8 cellular contexts compared by ENCODE assay signal in the genomic region with DNA sequence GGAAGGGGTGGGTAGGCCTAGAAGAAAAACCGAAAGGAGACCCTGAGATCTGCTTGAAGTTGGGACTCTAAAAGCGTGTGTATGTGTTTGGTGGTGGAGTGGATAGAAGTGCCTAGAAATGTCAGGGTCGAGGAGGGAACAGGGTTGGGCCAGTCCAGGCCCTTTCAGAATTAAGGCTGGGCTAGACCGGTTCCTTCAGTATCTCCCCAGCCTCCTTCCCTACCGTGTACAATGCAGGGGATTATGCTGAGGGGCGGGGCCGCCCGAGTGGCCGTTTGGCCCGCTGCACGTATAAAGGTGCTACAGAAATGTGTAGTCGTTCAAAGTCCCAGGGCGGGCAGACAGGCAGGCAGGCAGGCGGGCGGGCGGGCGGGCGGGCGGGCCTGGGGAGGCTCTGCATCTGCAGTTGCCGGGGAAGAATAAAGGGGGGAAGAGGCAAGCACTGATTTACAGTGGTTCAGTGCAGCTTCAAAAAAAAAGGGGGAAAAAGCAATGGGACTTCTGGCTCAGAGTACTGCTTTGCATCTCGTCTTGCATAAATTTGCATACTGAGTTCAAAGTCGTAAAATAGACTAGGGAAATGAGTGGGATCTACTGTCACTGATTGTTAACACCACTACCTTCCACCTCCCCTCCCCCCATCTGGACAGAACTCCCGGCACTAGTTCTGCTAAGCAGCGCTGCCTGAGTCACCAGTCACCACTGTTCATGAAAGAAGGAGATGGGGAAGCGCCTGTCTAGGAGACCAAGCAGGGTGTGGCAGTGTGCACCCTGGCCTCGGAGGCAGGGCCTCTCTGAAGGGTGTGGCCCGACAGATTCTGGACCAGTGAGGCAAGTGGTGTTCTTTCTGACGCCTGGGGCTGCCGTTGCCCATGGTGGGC. TPM values are rescaled to one million over a fixed set of nuclear protein-coding genes. Genes with fewer than 3 reads are reported as not detected.
DNase-seq lines count a peak whose midpoint lies in the region; ATAC-seq, FAIRE-seq and TF ChIP-seq lines count a peak whose summit lies in the region.

No MANE protein-coding gene starts in this region.

- H3K27ac ChIP-seq in kidney (ENCODE audit: low read depth in 2 of 2, low read length in 2 of 2) (no peak overlapping the region), urinary bladder (ENCODE audit: low read depth) (peak overlapping the region; percentile 61)

- no peak overlapping the region for H3K27ac Mint-ChIP-seq in activated naive CD4-positive, alpha-beta T cell treated with anti-CD3 and anti-CD28 coated beads for 36 hours
- H3K27ac Mint-ChIP-seq in activated naive CD8-positive, alpha-beta T cell treated with anti-CD3 and anti-CD28 coated beads, Interleukin-2, amount 10 ng/mL, durations not matched to agents 7 days and 5 days: no peak overlapping the region

- H3K4me3 Mint-ChIP-seq in activated naive CD4-positive, alpha-beta T cell treated with anti-CD3 and anti-CD28 coated beads for 36 hours: no peak overlapping the region
- peak overlapping the region; percentile 87 for H3K4me3 Mint-ChIP-seq in activated naive CD8-positive, alpha-beta T cell treated with anti-CD3 and anti-CD28 coated beads, Interleukin-2, amount 10 ng/mL, durations not matched to agents 7 days and 5 days

- intact Hi-C loops in activated naive CD4-positive, alpha-beta T cell treated with anti-CD3 and anti-CD28 coated beads for 36 hours (cut with micrococcal nuclease): no loop called here
- intact Hi-C loops in kidney (cut with DNase I): no loop called here

- H3K4me1 Mint-ChIP-seq in activated naive CD4-positive, alpha-beta T cell treated with anti-CD3 and anti-CD28 coated beads for 36 hours (ENCODE audit: low read depth): peaks cover 27% of the 10 kb centered on the region
- H3K4me1 Mint-ChIP-seq in activated naive CD8-positive, alpha-beta T cell treated with anti-CD3 and anti-CD28 coated beads, Interleukin-2, amount 10 ng/mL, durations not matched to agents 7 days and 5 days: peaks cover 32% of the 10 kb centered on the region

- POLR2A ChIA-PET in activated naive CD8-positive, alpha-beta T cell treated with anti-CD3 and anti-CD28 coated beads, Interleukin-2, amount 10 ng/mL, durations not matched to agents 7 days and 5 days (lab: Charles Lee): no interaction called here

- no peak for FAIRE-seq in kidney (lab: Jason Lieb, UNC)

- no peak overlapping the region for H3K9ac ChIP-seq in kidney (ENCODE audit: low read length in 2 of 2)

- 59% methylated on average over 29 of the region's 29 CpGs for WGBS in urinary bladder

- H3K4me1 ChIP-seq in kidney (ENCODE audit: control insufficient read depth in 1 of 2, insufficient read depth in 1 of 2, low read depth in 1 of 2, low read length in 2 of 2) (peaks cover 0 to 8% of the 10 kb centered on the region in 2 donors), urinary bladder (ENCODE audit: insufficient read depth) (peaks cover 2% of the 10 kb centered on the region)

- H3K36me3 Mint-ChIP-seq in activated naive CD4-positive, alpha-beta T cell treated with anti-CD3 and anti-CD28 coated beads for 36 hours (ENCODE audit: low read depth): no peaks in the 10 kb centered on the region
- H3K36me3 Mint-ChIP-seq in activated naive CD8-positive, alpha-beta T cell treated with anti-CD3 and anti-CD28 coated beads, Interleukin-2, amount 10 ng/mL, durations not matched to agents 7 days and 5 days: peaks cover 17% of the 10 kb centered on the region

- CTCF ChIA-PET in activated naive CD4-positive, alpha-beta T cell treated with anti-CD3 and anti-CD28 coated beads for 36 hours (lab: Charles Lee): interaction anchor here (1.0 kb wide), 1 partner anchor 16 kb away, joined by 3 read pairs; no protein-coding TSS in a partner anchor

- H3K9me3 ChIP-seq in kidney (ENCODE audit: control insufficient read depth in 1 of 2, low read length in 2 of 2): no peaks in the 10 kb centered on the region

- peaks cover 57% of the 10 kb centered on the region for H3K27me3 Mint-ChIP-seq in activated naive CD4-positive, alpha-beta T cell treated with anti-CD3 and anti-CD28 coated beads for 36 hours (ENCODE audit: low read depth)
- peaks cover 47% of the 10 kb centered on the region for H3K27me3 Mint-ChIP-seq in activated naive CD8-positive, alpha-beta T cell treated with anti-CD3 and anti-CD28 coated beads, Interleukin-2, amount 10 ng/mL, durations not matched to agents 7 days and 5 days

- DNase-seq in activated naive CD4-positive, alpha-beta T cell treated with anti-CD3 and anti-CD28 coated beads for 36 hours: peak; percentile 16
- no peak for DNase-seq in activated naive CD4-positive, alpha-beta T cell (lab: John Stamatoyannopoulos, UW)
- DNase-seq in activated naive CD8-positive, alpha-beta T cell treated with anti-CD3 and anti-CD28 coated beads, Interleukin-2, amount 10 ng/mL, durations not matched to agents 7 days and 5 days: no peak
- DNase-seq in kidney (peak; percentile 77), inferior parietal cortex (ENCODE audit: extremely low spot score) (no peak), NCI-H1092 treated with DMSO at 0.1 percent for 48 hours (lab: John Stamatoyannopoulos, UW) (no peak)
- no peak for DNase-seq in NK-92 treated with Interleukin-12 subunit alpha and Interleukin-12 subunit beta, amount 100 ng/mL, for 24 hours (lab: John Stamatoyannopoulos, UW)

- ATAC-seq in activated naive CD8-positive, alpha-beta T cell treated with anti-CD3 and anti-CD28 coated beads, Interleukin-2, amount 10 ng/mL, durations not matched to agents 7 days and 5 days (ENCODE audit: low read depth): no peak

- H3K36me3 ChIP-seq in kidney (ENCODE audit: control insufficient read depth in 1 of 2, insufficient read depth in 2 of 2, low read length in 2 of 2) (no peaks in the 10 kb centered on the region), urinary bladder (ENCODE audit: insufficient read depth) (no peaks in the 10 kb centered on the region)

- no peak for TF ChIP-seq CTCF in kidney (IDR thresholded peaks at IDR 0.05; ENCODE audit: borderline replicate concordance, extremely low read depth, insufficient read depth)

- H3K9me3 Mint-ChIP-seq in activated naive CD4-positive, alpha-beta T cell treated with anti-CD3 and anti-CD28 coated beads for 36 hours: no peaks in the 10 kb centered on the region
- H3K9me3 Mint-ChIP-seq in activated naive CD8-positive, alpha-beta T cell treated with anti-CD3 and anti-CD28 coated beads, Interleukin-2, amount 10 ng/mL, durations not matched to agents 7 days and 5 days: no peaks in the 10 kb centered on the region

- H3K4me3 ChIP-seq in kidney (ENCODE audit: low read length in 2 of 2) (no peak overlapping the region), urinary bladder (ENCODE audit: low read depth, low read length) (no peak overlapping the region)

RNA-seq across cellular contexts. Expression of a gene that starts 3.6 kb away (rescaled TPM):
- 1 to 10 TPM; 2.4 to 2.7 TPM for total RNA-seq in activated naive CD4-positive, alpha-beta T cell treated with anti-CD3 and anti-CD28 coated beads for 36 hours
- total RNA-seq in activated naive CD8-positive, alpha-beta T cell treated with anti-CD3 and anti-CD28 coated beads, Interleukin-2, amount 10 ng/mL, durations not matched to agents 7 days and 5 days: 100 to 1,000 TPM in 1 of 2 experiments, 10 to 100 TPM in 1; 97.3 to 115 TPM
- total RNA-seq in kidney (53.7 TPM), urinary bladder (136 TPM)
- polyA plus RNA-seq in kidney (ENCODE audit: insufficient read depth, low read depth, low replicate concordance) (369 TPM), urinary bladder (162 TPM)

RNA-seq across cellular contexts. Expression of a gene that starts 58.5 kb away (rescaled TPM):
- not detected for total RNA-seq in activated naive CD4-positive, alpha-beta T cell treated with anti-CD3 and anti-CD28 coated beads for 36 hours
- under 1 TPM; 0.08 to 0.14 TPM for total RNA-seq in activated naive CD8-positive, alpha-beta T cell treated with anti-CD3 and anti-CD28 coated beads, Interleukin-2, amount 10 ng/mL, durations not matched to agents 7 days and 5 days
- total RNA-seq in kidney (572 TPM), urinary bladder (159 TPM)
- polyA plus RNA-seq in kidney (ENCODE audit: insufficient read depth, low read depth, low replicate concordance) (362 TPM), urinary bladder (516 TPM)

Comparison
In these comparisons a context has a peak if more than half of its experiments do, and no peak if none do; other contexts are left out.
1. DNase-seq: peak in activated naive CD4-positive, alpha-beta T cell treated with anti-CD3 and anti-CD28 coated beads for 36 hours (single experiment) and kidney (single experiment); none in activated naive CD4-positive, alpha-beta T cell (0 of 4), activated naive CD8-positive, alpha-beta T cell treated with anti-CD3 and anti-CD28 coated beads, Interleukin-2, amount 10 ng/mL, durations not matched to agents 7 days and 5 days (single experiment), NK-92 treated with Interleukin-12 subunit alpha and Interleukin-12 subunit beta, amount 100 ng/mL, for 24 hours (single experiment), inferior parietal cortex (single experiment) and NCI-H1092 treated with DMSO at 0.1 percent for 48 hours (single experiment).
2. RNA of a gene that starts 3.6 kb away (total RNA-seq): 136 TPM in urinary bladder (single experiment), 97.3 to 115 TPM in activated naive CD8-positive, alpha-beta T cell treated with anti-CD3 and anti-CD28 coated beads, Interleukin-2, amount 10 ng/mL, durations not matched to agents 7 days and 5 days and 53.7 TPM in kidney (single experiment); 2.4 to 2.7 TPM in activated naive CD4-positive, alpha-beta T cell treated with anti-CD3 and anti-CD28 coated beads for 36 hours; every median in the first group is over 10 times any median in the second.
3. RNA of a gene that starts 58.5 kb away (total RNA-seq): 572 TPM in kidney (single experiment) and 159 TPM in urinary bladder (single experiment); 0.08 to 0.14 TPM in activated naive CD8-positive, alpha-beta T cell treated with anti-CD3 and anti-CD28 coated beads, Interleukin-2, amount 10 ng/mL, durations not matched to agents 7 days and 5 days and not detected in activated naive CD4-positive, alpha-beta T cell treated with anti-CD3 and anti-CD28 coated beads for 36 hours; every median in the first group is over 100 times any median in the second.